In genomic region chr2:109341904-109342303, GRCh38 we compare ENCODE assay signal across 24 cellular contexts.
"Had no signal": no experiment of that assay in that cellular context is flagged by ENCODE, and none has a peak within 500 bp of the region (broad histone marks: within the 10 kb centered on the region; RNA-seq: fewer than 3 reads in every experiment).

No MANE protein-coding gene starts in this region.

- H3K4me3 ChIP-seq: esophagus squamous epithelium, left lung, lower lobe of right lung, sigmoid colon, thoracic aorta, vagina had no signal

- H3K27ac ChIP-seq: epithelial cell of prostate, esophagus squamous epithelium, left lung, lower lobe of right lung, sigmoid colon, thoracic aorta, vagina had no signal

- ATAC-seq: activated CD8-positive, alpha-beta T cell treated with anti-CD3 and anti-CD28 coated beads for 36 hours; left lung; lower lobe of right lung; naive thymus-derived CD8-positive, alpha-beta T cell; stimulated activated effector memory CD8-positive, alpha-beta T cell treated with anti-CD3 and anti-CD28 coated beads, Interleukin-12 subunit alpha, Interleukin-12 subunit beta, amount 100 ng/mL, for 72 hours had no signal

- H3K4me3 Mint-ChIP-seq: activated B cell treated with CpG ODN at 0.5 μM for 24 hours; activated CD8-positive, alpha-beta T cell treated with anti-CD3 and anti-CD28 coated beads for 36 hours; activated T-cell treated with anti-CD3 and anti-CD28 coated beads, Interleukin-2, amount 50 U/mL, for 72 hours; central memory CD8-positive, alpha-beta T cell; naive thymus-derived CD8-positive, alpha-beta T cell; stimulated activated effector memory CD8-positive, alpha-beta T cell treated with anti-CD3 and anti-CD28 coated beads, Interleukin-12 subunit alpha, Interleukin-12 subunit beta, amount 100 ng/mL, for 72 hours; stimulated activated naive CD8-positive, alpha-beta T cell treated with anti-CD3 and anti-CD28 coated beads, Interleukin-15, Interleukin-2, amounts not matched to agents 100 ng/mL and 50 ng/mL, for 24 hours; T-helper 2 cell treated with Interferon-gamma antibody and Interleukin-4, amounts not matched to agents 5 μg/mL and 100 μg/mL, for 36 hours; type B pancreatic cell had no signal

- H3K27me3 ChIP-seq: esophagus squamous epithelium, left lung, sigmoid colon, vagina had no signal

- H3K36me3 Mint-ChIP-seq: activated naive CD4-positive, alpha-beta T cell treated with anti-CD3 and anti-CD28 coated beads, Interleukin-2, amount 50 U/mL, for 72 hours; naive thymus-derived CD8-positive, alpha-beta T cell; stimulated activated effector memory CD8-positive, alpha-beta T cell treated with anti-CD3 and anti-CD28 coated beads, Interleukin-12 subunit alpha, Interleukin-12 subunit beta, amount 100 ng/mL, for 72 hours had no signal

- H3K27ac Mint-ChIP-seq: activated B cell treated with CpG ODN at 0.5 μM for 24 hours; activated CD8-positive, alpha-beta T cell treated with anti-CD3 and anti-CD28 coated beads for 36 hours; activated naive CD4-positive, alpha-beta T cell treated with anti-CD3 and anti-CD28 coated beads, Interleukin-2, amount 50 U/mL, for 72 hours; activated T-cell treated with anti-CD3 and anti-CD28 coated beads, Interleukin-2, amount 50 U/mL, for 72 hours; naive thymus-derived CD8-positive, alpha-beta T cell; stimulated activated effector memory CD8-positive, alpha-beta T cell treated with anti-CD3 and anti-CD28 coated beads, Interleukin-12 subunit alpha, Interleukin-12 subunit beta, amount 100 ng/mL, for 72 hours; stimulated activated naive CD8-positive, alpha-beta T cell treated with anti-CD3 and anti-CD28 coated beads, Interleukin-15, Interleukin-2, amounts not matched to agents 100 ng/mL and 50 ng/mL, for 24 hours; T-helper 2 cell treated with Interferon-gamma antibody and Interleukin-4, amounts not matched to agents 5 μg/mL and 100 μg/mL, for 36 hours; type B pancreatic cell had no signal

- H3K9me3 ChIP-seq: esophagus squamous epithelium, left lung, lower lobe of right lung, sigmoid colon, thoracic aorta, vagina had no signal

- H3K4me1 Mint-ChIP-seq: activated B cell treated with CpG ODN at 0.5 μM for 24 hours; central memory CD8-positive, alpha-beta T cell had no signal

- H3K9me3 Mint-ChIP-seq: activated B cell treated with CpG ODN at 0.5 μM for 24 hours; activated CD8-positive, alpha-beta T cell treated with anti-CD3 and anti-CD28 coated beads for 36 hours; activated naive CD4-positive, alpha-beta T cell treated with anti-CD3 and anti-CD28 coated beads, Interleukin-2, amount 50 U/mL, for 72 hours; activated T-cell treated with anti-CD3 and anti-CD28 coated beads, Interleukin-2, amount 50 U/mL, for 72 hours; central memory CD8-positive, alpha-beta T cell; naive thymus-derived CD8-positive, alpha-beta T cell; stimulated activated effector memory CD8-positive, alpha-beta T cell treated with anti-CD3 and anti-CD28 coated beads, Interleukin-12 subunit alpha, Interleukin-12 subunit beta, amount 100 ng/mL, for 72 hours; stimulated activated naive CD8-positive, alpha-beta T cell treated with anti-CD3 and anti-CD28 coated beads, Interleukin-15, Interleukin-2, amounts not matched to agents 100 ng/mL and 50 ng/mL, for 24 hours; T-helper 2 cell treated with Interferon-gamma antibody and Interleukin-4, amounts not matched to agents 5 μg/mL and 100 μg/mL, for 36 hours had no signal

- DNase-seq: activated B cell treated with CpG ODN at 0.5 μM for 24 hours; activated CD4-positive, alpha-beta T cell treated with anti-CD3 and anti-CD28 coated beads, Interleukin-2, amount 50 U/mL, for 1 hour; activated CD8-positive, alpha-beta T cell treated with anti-CD3 and anti-CD28 coated beads for 36 hours; activated naive CD4-positive, alpha-beta T cell; activated T-cell treated with anti-CD3 and anti-CD28 coated beads for 4 hours; activated T-cell treated with anti-CD3 and anti-CD28 coated beads, Interleukin-2, amount 50 U/mL, for 72 hours; effector CD4-positive, alpha-beta T cell; esophagus squamous epithelium; left lung; lower lobe of right lung; mesenchymal stem cell; naive thymus-derived CD8-positive, alpha-beta T cell; sigmoid colon; small intestine; stimulated activated CD4-positive, alpha-beta T cell treated with anti-CD3 and anti-CD28 coated beads, Interleukin-4, amount 100 ng/mL, for 24 hours had no signal

- H3K27me3 Mint-ChIP-seq: activated B cell treated with CpG ODN at 0.5 μM for 24 hours; activated CD8-positive, alpha-beta T cell treated with anti-CD3 and anti-CD28 coated beads for 36 hours; stimulated activated naive CD8-positive, alpha-beta T cell treated with anti-CD3 and anti-CD28 coated beads, Interleukin-15, Interleukin-2, amounts not matched to agents 100 ng/mL and 50 ng/mL, for 24 hours had no signal

- H3K4me1 ChIP-seq: sigmoid colon had no signal

- H3K36me3 ChIP-seq: esophagus squamous epithelium, left lung, lower lobe of right lung, sigmoid colon, thoracic aorta, vagina had no signal
